3 cellular contexts compared by ENCODE assay signal in the genomic region with DNA sequence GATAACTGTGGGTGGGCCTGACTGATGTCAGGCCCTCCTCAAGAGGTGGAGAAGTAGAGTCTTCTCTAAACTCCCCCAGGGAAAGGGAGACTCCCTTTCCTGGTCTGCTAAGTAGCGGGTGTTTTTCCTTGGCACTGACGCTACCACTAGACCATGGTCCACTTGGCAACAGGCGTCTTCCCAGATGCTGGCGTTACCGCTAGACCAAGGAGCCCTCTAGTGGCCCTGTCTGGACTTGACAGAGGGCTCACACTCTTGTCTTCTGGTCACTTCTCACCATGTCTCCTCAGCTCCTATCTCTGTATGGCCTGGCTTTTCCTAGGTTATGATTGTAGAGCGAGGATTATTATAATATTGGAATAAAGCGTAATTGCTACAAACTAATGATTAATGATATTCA. TPM values are rescaled to one million over a fixed set of nuclear protein-coding genes. Genes with fewer than 3 reads are reported as not detected.
"Had no signal": no experiment of that assay in that cellular context is flagged by ENCODE, and none has a peak within 500 bp of the region (broad histone marks: within the 10 kb centered on the region; RNA-seq: fewer than 3 reads in every experiment).

No MANE protein-coding gene starts in this region.

RNA-seq across cellular contexts. Expression of a gene that starts 45.7 kb away (rescaled TPM):
- total RNA-seq: posterior vena cava, right cardiac atrium, tibial nerve had no signal
